In the genomic region with DNA sequence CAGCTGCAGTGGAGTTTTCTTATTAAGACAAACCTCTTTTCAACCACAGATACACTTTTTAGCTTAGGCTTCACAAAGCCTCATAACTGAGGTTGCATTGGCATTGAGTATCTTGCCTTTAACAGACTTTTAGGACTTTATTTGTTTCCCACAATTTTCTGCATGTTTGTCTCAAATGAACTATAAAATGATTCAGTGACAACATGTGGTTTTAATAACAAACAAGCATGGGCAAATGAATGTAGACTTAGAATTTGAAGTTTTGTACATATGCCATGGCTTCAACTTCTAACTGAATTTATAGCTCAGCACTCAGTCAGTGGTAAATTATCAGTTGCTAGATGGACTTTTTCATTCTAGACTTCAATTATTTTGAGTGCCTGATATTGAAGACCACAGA, we compare ENCODE assay signal across 19 cellular contexts.
"Had no signal": no experiment of that assay in that cellular context is flagged by ENCODE, and none has a peak within 500 bp of the region (broad histone marks: within the 10 kb centered on the region; RNA-seq: fewer than 3 reads in every experiment).

No MANE protein-coding gene starts in this region.

- H3K27me3 ChIP-seq: breast epithelium, gastroesophageal sphincter, transverse colon had no signal

- ATAC-seq: activated T-helper 17 cell treated with anti-CD3 and anti-CD28 coated beads, Interleukin-2, amount 50 U/mL, for 72 hours; gastroesophageal sphincter; left ventricle myocardium superior; natural killer cell; stimulated activated naive B cell treated with anti-CD40 and anti-IgM and Interleukin-4, amounts not matched to agents 10 μg/mL and 1 μg/mL and 100 μg/mL, for 72 hours had no signal

- H3K27ac ChIP-seq: breast epithelium, epithelial cell of prostate, gastroesophageal sphincter, transverse colon had no signal

- H3K4me1 ChIP-seq: breast epithelium, gastroesophageal sphincter, transverse colon had no signal

- H3K4me3 ChIP-seq: breast epithelium, gastroesophageal sphincter, transverse colon had no signal

- H3K36me3 ChIP-seq: breast epithelium, gastroesophageal sphincter, transverse colon had no signal

- H3K9me3 ChIP-seq: breast epithelium, gastroesophageal sphincter had no signal

- FAIRE-seq: colon, urothelium cell line had no signal

- DNase-seq: activated CD4-positive, alpha-beta T cell treated with anti-CD3 and anti-CD28 coated beads for 1 hour; activated CD4-positive, alpha-beta T cell treated with anti-CD3 and anti-CD28 coated beads, Interleukin-2, amount 50 U/mL, for 1 hour; activated naive CD4-positive, alpha-beta T cell; activated T-cell treated with anti-CD3 and anti-CD28 coated beads, Interleukin-2, amount 50 U/mL, for 24 hours; head of caudate nucleus; hypothalamus; left ventricle myocardium superior; mammary epithelial cell; natural killer cell; stimulated activated CD4-positive, alpha-beta T cell treated with anti-CD3 and anti-CD28 coated beads, Interleukin-2, amount 100 ng/mL, for 48 hours; stimulated activated CD8-positive, alpha-beta memory T cell treated with anti-CD3 and anti-CD28 coated beads, Interleukin-4, amount 100 ng/mL, for 48 hours; stimulated activated naive B cell treated with anti-CD40 and anti-IgM and Interleukin-4, amounts not matched to agents 10 μg/mL and 1 μg/mL and 100 μg/mL, for 72 hours; transverse colon had no signal
